Comparison of ENCODE assay signal across 26 cellular contexts in genomic region chr5:33679791-33680190, GRCh38.
DNase-seq lines count a peak whose midpoint lies in the region; ATAC-seq, FAIRE-seq and TF ChIP-seq lines count a peak whose summit lies in the region.
"Had no signal": no experiment of that assay in that cellular context is flagged by ENCODE, and none has a peak within 500 bp of the region (broad histone marks: within the 10 kb centered on the region; RNA-seq: fewer than 3 reads in every experiment).

No MANE protein-coding gene starts in this region.

- no peak overlapping the region for H3K14ac ChIP-seq in neuronal stem cell (ENCODE audit: low read length)

- no peak overlapping the region for H2BK12ac ChIP-seq in neuronal stem cell (ENCODE audit: low read length)

- no peak overlapping the region for H3K18ac ChIP-seq in neuronal stem cell (ENCODE audit: low read length)

- no peak overlapping the region for H2AFZ ChIP-seq in GM12878 (ENCODE audit: control insufficient read depth, low read depth, low read length)
- H2AFZ ChIP-seq in neuronal stem cell (ENCODE audit: low read length) = no peak overlapping the region

- no peak overlapping the region for H2AK5ac ChIP-seq in neuronal stem cell (ENCODE audit: low read depth, low read length)

- no peak overlapping the region for H4K8ac ChIP-seq in neuronal stem cell (ENCODE audit: low read depth, low read length)

- TF ChIP-seq CTCF in AG10803 (conservative IDR thresholded peaks at IDR 0.05; ENCODE audit: low read length) (no peak; the same call in 1 of the 2 replicates), HFFc6 (IDR thresholded peaks at IDR 0.05) (no peak), GM12878 (IDR thresholded peaks at IDR 0.05 in 2 of 3, conservative IDR thresholded peaks at IDR 0.05 in 1 of 3; ENCODE audit: control insufficient read depth in 2 of 3, extremely low read depth in 1 of 3, insufficient read depth in 1 of 3, low read depth in 3 of 3, low read length in 3 of 3) (no peak), WERI-Rb-1 (IDR thresholded peaks at IDR 0.05; ENCODE audit: low read depth, low read length) (no peak)

- peaks cover 37% of the 10 kb centered on the region for H3K4me1 Mint-ChIP-seq in HFFc6 (ENCODE audit: low read depth)
- H3K4me1 Mint-ChIP-seq: activated naive CD8-positive, alpha-beta T cell treated with anti-CD3 and anti-CD28 coated beads for 36 hours had no signal

- no peak overlapping the region for H3K23ac ChIP-seq in neuronal stem cell (ENCODE audit: low read depth, low read length, poor library complexity)

- peak overlapping the region; percentile 56 for H3K4me3 Mint-ChIP-seq in HFFc6
- H3K4me3 Mint-ChIP-seq: activated B cell treated with CpG ODN at 0.5 μM for 24 hours; activated naive CD8-positive, alpha-beta T cell treated with anti-CD3 and anti-CD28 coated beads for 36 hours; CD4-positive, alpha-beta memory T cell; naive B cell had no signal

- FAIRE-seq in GM12878 (lab: Jason Lieb, UNC) = peak; percentile 23
- FAIRE-seq: GM12892 had no signal

- H3K36me3 Mint-ChIP-seq in HFFc6 (ENCODE audit: low read depth) = peaks cover 57% of the 10 kb centered on the region
- H3K36me3 Mint-ChIP-seq: activated naive CD8-positive, alpha-beta T cell treated with anti-CD3 and anti-CD28 coated beads for 36 hours; CD4-positive, alpha-beta memory T cell; naive B cell had no signal

- H3K27ac ChIP-seq in GM12878 (ENCODE audit: control insufficient read depth, insufficient read depth) = no peak overlapping the region
- H3K27ac ChIP-seq in WERI-Rb-1 = no peak overlapping the region
- no peak overlapping the region for H3K27ac ChIP-seq in neuronal stem cell (replicated peaks; ENCODE audit: low read length)
- H3K27ac ChIP-seq: body of pancreas, heart right ventricle, RWPE1 had no signal

- no peak for TF ChIP-seq POLR2A in GM12878 (IDR thresholded peaks at IDR 0.05; ENCODE audit: low read depth, low read length)

- peaks cover 22% of the 10 kb centered on the region for H3K4me1 ChIP-seq in GM12878 (ENCODE audit: control insufficient read depth, insufficient read depth, low read length)
- no peaks in the 10 kb centered on the region for H3K4me1 ChIP-seq in neuronal stem cell (ENCODE audit: control insufficient read depth in 2 of 2, insufficient read depth in 1 of 2, low read depth in 1 of 2, low read length in 2 of 2)
- H3K4me1 ChIP-seq: body of pancreas, heart right ventricle had no signal

- no peak overlapping the region for H3K4ac ChIP-seq in neuronal stem cell (ENCODE audit: low read length)

- POLR2A ChIA-PET in GM12878 (lab: Charles Lee) = no interaction called here

- H3K27me3 Mint-ChIP-seq in HFFc6 (ENCODE audit: insufficient read depth) = peaks cover 2% of the 10 kb centered on the region; the same call in 1 of the 2 replicates
- H3K27me3 Mint-ChIP-seq: activated B cell treated with CpG ODN at 0.5 μM for 24 hours had no signal

- DNase-seq in AG10803 (ENCODE audit: low read depth) (peak; percentile 88), HFFc6 (peak; percentile 46), GM12878 (ENCODE audit: low read depth, low spot score) (no peak), kidney tubule cell (ENCODE audit: low spot score) (peak; percentile 41), WERI-Rb-1 (no peak), GF-D8 (lab: John Stamatoyannopoulos, UW) (no peak), neuronal stem cell (ENCODE audit: low spot score) (no peak), GDM1 (lab: John Stamatoyannopoulos, UW) (no peak)
- DNase-seq: activated B cell treated with CpG ODN at 0.5 μM for 24 hours; activated CD4-positive, alpha-beta T cell treated with anti-CD3 and anti-CD28 coated beads, Interleukin-2, amount 50 U/mL, for 4 hours; activated CD8-positive, alpha-beta memory T cell treated with anti-CD3 and anti-CD28 coated beads, Interleukin-2, amount 50 U/mL, for 4 hours; activated naive CD8-positive, alpha-beta T cell treated with anti-CD3 and anti-CD28 coated beads for 36 hours; body of pancreas; CD4-positive, alpha-beta memory T cell; DMS 273 treated with DMSO at 0.1 percent for 48 hours; effector CD4-positive, alpha-beta T cell; erythroblast; heart right ventricle; naive B cell; NCI-H524; occipital lobe; SK-N-SH; stimulated activated CD4-positive, alpha-beta T cell treated with anti-CD3 and anti-CD28 coated beads, Interleukin-12 subunit alpha, Interleukin-12 subunit beta, amount 100 ng/mL, for 4 hours had no signal

- ATAC-seq in GM12878 = no peak
- ATAC-seq: body of pancreas, heart right ventricle had no signal

- no peak overlapping the region for H2BK15ac ChIP-seq in neuronal stem cell (ENCODE audit: low read length)

- no peak overlapping the region for H2BK5ac ChIP-seq in neuronal stem cell (ENCODE audit: low read length)

- in situ Hi-C loops in GM12878 (cut with MboI) = no loop called here

- no peak for TF ChIP-seq RAD21 in GM12878 (IDR thresholded peaks at IDR 0.05; ENCODE audit: insufficient read depth, low read depth, low read length)

- RAD21 ChIA-PET in GM12878 (lab: Charles Lee; ENCODE audit: unreplicated experiment) = no interaction called here

- no peaks in the 10 kb centered on the region for H3K9me3 Mint-ChIP-seq in HFFc6
- H3K9me3 Mint-ChIP-seq: activated B cell treated with CpG ODN at 0.5 μM for 24 hours; activated naive CD8-positive, alpha-beta T cell treated with anti-CD3 and anti-CD28 coated beads for 36 hours; activated T-helper 2 cell treated with anti-CD3 and anti-CD28 coated beads, Interferon-gamma antibody, Interleukin-2, Interleukin-4, amounts not matched to agents 10 μg/mL and 5 μg/mL and 100 μg/mL, durations not matched to agents 14 hours and 24 hours and 36 hours had no signal

- peaks cover 0 to 3% of the 10 kb centered on the region in 2 experiments; a peak in 1 of 4 replicates for H3K36me3 ChIP-seq in GM12878 (ENCODE audit: control insufficient read depth in 2 of 2, insufficient read depth in 2 of 2, low read length in 1 of 2)
- no peaks in the 10 kb centered on the region for H3K36me3 ChIP-seq in WERI-Rb-1
- peaks cover 3 to 70% of the 10 kb centered on the region in 2 donors for H3K36me3 ChIP-seq in neuronal stem cell (replicated peaks in 1 of 2; ENCODE audit: control insufficient read depth in 2 of 2, insufficient read depth in 2 of 2, low read length in 2 of 2)

- H3K27me3 ChIP-seq in GM12878 (replicated peaks in 1 of 2; ENCODE audit: control insufficient read depth in 2 of 2, insufficient read depth in 2 of 2, low read length in 1 of 2) = no peaks in the 10 kb centered on the region
- H3K27me3 ChIP-seq in WERI-Rb-1 (ENCODE audit: insufficient read depth, low read depth, severe bottlenecking) = peaks cover 48% of the 10 kb centered on the region
- no peaks in the 10 kb centered on the region for H3K27me3 ChIP-seq in neuronal stem cell (ENCODE audit: control insufficient read depth in 3 of 3, insufficient read depth in 3 of 3, low read depth in 1 of 3, low read length in 3 of 3)
- H3K27me3 ChIP-seq: body of pancreas, heart right ventricle had no signal

- H3K9ac ChIP-seq in GM12878 (ENCODE audit: control insufficient read depth, insufficient read depth, low read length) = no peak overlapping the region
- H3K9ac ChIP-seq in neuronal stem cell (ENCODE audit: low read depth, low read length, poor library complexity) = no peak overlapping the region
- H3K9ac ChIP-seq: SK-N-SH had no signal

- no peak overlapping the region for H4K91ac ChIP-seq in neuronal stem cell (ENCODE audit: low read depth, low read length, poor library complexity)

- H3K4me2 ChIP-seq in GM12878 (ENCODE audit: control insufficient read depth, insufficient read depth) = no peak overlapping the region
- H3K4me2 ChIP-seq in neuronal stem cell (ENCODE audit: insufficient read depth, low read length, poor library complexity, severe bottlenecking) = no peak overlapping the region
- H3K4me2 ChIP-seq: SK-N-SH had no signal

- no peak overlapping the region for H2BK120ac ChIP-seq in neuronal stem cell (ENCODE audit: low read depth, low read length)

- H3K27ac Mint-ChIP-seq in HFFc6 = peak overlapping the region; percentile 84
- H3K27ac Mint-ChIP-seq: activated B cell treated with CpG ODN at 0.5 μM for 24 hours; activated naive CD8-positive, alpha-beta T cell treated with anti-CD3 and anti-CD28 coated beads for 36 hours; activated T-helper 2 cell treated with anti-CD3 and anti-CD28 coated beads, Interferon-gamma antibody, Interleukin-2, Interleukin-4, amounts not matched to agents 10 μg/mL and 5 μg/mL and 100 μg/mL, durations not matched to agents 14 hours and 24 hours and 36 hours; CD4-positive, alpha-beta memory T cell; naive B cell had no signal

- 100% methylated on average over 2 of the region's 2 CpGs for WGBS in GM12878 (ENCODE audit: insufficient coverage, insufficient replicate concordance, low lambda C conversion rate, missing lambda C conversion rate)
- no CpG with 5 or more reads among the region's 2 CpGs for WGBS in neuronal stem cell (ENCODE audit: extremely low coverage in 2 of 2, insufficient read length in 2 of 2, insufficient replicate concordance in 1 of 2), 2 donors

- BruUV-seq in GM12878 (replicated peaks; lab: Mats Ljungman, UMichigan) = no TSS peak

- no peak overlapping the region for H3K4me3 ChIP-seq in AG10803 (ENCODE audit: low read length)
- no peak overlapping the region for H3K4me3 ChIP-seq in GM12878
- H3K4me3 ChIP-seq in WERI-Rb-1 (ENCODE audit: low read depth, low read length) = no peak overlapping the region
- no peak overlapping the region for H3K4me3 ChIP-seq in neuronal stem cell (ENCODE audit: low read length in 2 of 2)
- H3K4me3 ChIP-seq: body of pancreas, heart right ventricle had no signal

- no peaks in the 10 kb centered on the region for H4K20me1 ChIP-seq in GM12878 (ENCODE audit: control insufficient read depth, insufficient read depth)

- no peak for TF ChIP-seq EP300 in GM12878 (IDR thresholded peaks at IDR 0.05; ENCODE audit: borderline replicate concordance in 1 of 2, control insufficient read depth in 1 of 2, low read depth in 2 of 2, low read length in 2 of 2)

- CTCF ChIA-PET in GM12878 (lab: Yijun Ruan, JAX) = interaction anchor here (1.0 kb wide), 1 partner anchor 10 kb away, joined by 3 read pairs; no protein-coding TSS in a partner anchor

- no peaks in the 10 kb centered on the region for H3K79me2 ChIP-seq in GM12878 (ENCODE audit: control insufficient read depth, insufficient read depth, low read length)

- intact Hi-C loops in GM12878 (cut with micrococcal nuclease; ENCODE audit: unreplicated experiment) = loop anchor here (5.0 to 10.0 kb wide), 2 partner anchors 47 to 235 kb away; partner anchors contain the start of gene TARS1

- H3K9me3 ChIP-seq in GM12878 (replicated peaks; ENCODE audit: control insufficient read depth, insufficient read depth, low read length) (peaks cover 7% of the 10 kb centered on the region), WERI-Rb-1 (ENCODE audit: severe bottlenecking) (no peaks in the 10 kb centered on the region), neuronal stem cell (replicated peaks in 1 of 2; ENCODE audit: control insufficient read depth in 2 of 2, insufficient read depth in 1 of 2, low read depth in 1 of 2, low read length in 2 of 2) (peaks cover 0 to 11% of the 10 kb centered on the region in 2 donors)
- H3K9me3 ChIP-seq: body of pancreas, heart right ventricle, SK-N-SH had no signal

- H3K79me1 ChIP-seq in neuronal stem cell (ENCODE audit: low read depth, low read length) = no peaks in the 10 kb centered on the region

- SMC1A ChIA-PET in GM12878 (lab: Charles Lee; ENCODE audit: uncharacterized antibody, unreplicated experiment) = interaction anchor here (0.6 to 1.4 kb wide), 4 partner anchors 17 to 87 kb away, joined by 3 to 4 read pairs (median 4); no protein-coding TSS in a partner anchor

TF ChIP-seq in GM12878, 131 proteins besides CTCF, POLR2A, EP300 and RAD21:
- TF ChIP-seq NFYA (IDR thresholded peaks at IDR 0.05; ENCODE audit: borderline replicate concordance, low read depth, low read length) = no peak

Comparison
In these comparisons a context has a peak if more than half of its experiments do, and no peak if none do; other contexts are left out.
1. DNase-seq: peak in AG10803 (single experiment), HFFc6 (single experiment) and kidney tubule cell (single experiment); none in GM12878 (single experiment), WERI-Rb-1 (single experiment), GF-D8 (single experiment), neuronal stem cell (single experiment) and GDM1 (single experiment).